Comparison of ENCODE assay signal across 9 cellular contexts in genomic region chr5:128844354-128844923, GRCh38.
DNase-seq lines count a peak whose midpoint lies in the region; ATAC-seq and TF ChIP-seq lines count a peak whose summit lies in the region.
"Had no signal": no experiment of that assay in that cellular context is flagged by ENCODE, and none has a peak within 500 bp of the region (broad histone marks: within the 10 kb centered on the region; RNA-seq: fewer than 3 reads in every experiment).

No MANE protein-coding gene starts in this region.

- no peak overlapping the region for H3K27ac ChIP-seq in KMS-11
- no peak overlapping the region for H3K27ac ChIP-seq in body of pancreas
- no peak overlapping the region for H3K27ac ChIP-seq in lower lobe of right lung

- no peaks in the 10 kb centered on the region for H3K79me2 ChIP-seq in KMS-11 (ENCODE audit: insufficient read depth, low read depth)

- no peak overlapping the region for H3K4me3 ChIP-seq in KMS-11 (IDR thresholded peaks at IDR 0.05; ENCODE audit: insufficient read depth, low read depth, low read length)
- no peak overlapping the region for H3K4me3 ChIP-seq in body of pancreas
- no peak overlapping the region for H3K4me3 ChIP-seq in lower lobe of right lung

- no peak overlapping the region for H3K4me2 ChIP-seq in KMS-11

- no peak overlapping the region for H2AFZ ChIP-seq in KMS-11 (ENCODE audit: low read depth)

- WGBS in body of pancreas, 2 donors, result 16 to 22% methylated on average over 2 of the region's 2 CpGs

- H3K4me1 ChIP-seq in KMS-11 (ENCODE audit: low read depth, poor library complexity, severe bottlenecking) (no peaks in the 10 kb centered on the region), body of pancreas (no peaks in the 10 kb centered on the region), lower lobe of right lung (no peaks in the 10 kb centered on the region)

- no peak overlapping the region for H3K9ac ChIP-seq in KMS-11

- no peaks in the 10 kb centered on the region for H3K27me3 ChIP-seq in KMS-11 (ENCODE audit: insufficient read depth, low read depth)
- H3K27me3 ChIP-seq in body of pancreas, result no peaks in the 10 kb centered on the region
- no peaks in the 10 kb centered on the region for H3K27me3 ChIP-seq in lower lobe of right lung (ENCODE audit: low read depth)

- H4K20me1 ChIP-seq in KMS-11 (ENCODE audit: insufficient read depth), result no peaks in the 10 kb centered on the region

- DNase-seq in DMS114 treated with DMSO at 0.1 percent for 48 hours (lab: John Stamatoyannopoulos, UW; ENCODE audit: unreplicated experiment), result peak; percentile 39
- no peak for DNase-seq in body of pancreas
- DNase-seq in lower lobe of right lung, result no peak
- no peak for DNase-seq in DMS79 (lab: John Stamatoyannopoulos, UW)
- DNase-seq in GOT3 (lab: John Stamatoyannopoulos, UW), result no peak
- no peak for DNase-seq in D341Med (ENCODE audit: low spot score)
- DNase-seq: activated CD4-positive, CD25-positive, alpha-beta regulatory T cell treated with anti-CD3 and anti-CD28 coated beads, Interleukin-2, amount 50 U/mL, for 72 hours had no signal

- no peak for TF ChIP-seq POLR2A in body of pancreas (IDR thresholded peaks at IDR 0.05)

- H3K36me3 ChIP-seq in KMS-11 (ENCODE audit: insufficient read depth), result no peaks in the 10 kb centered on the region
- no peaks in the 10 kb centered on the region for H3K36me3 ChIP-seq in body of pancreas (replicated peaks in 1 of 2; ENCODE audit: insufficient read depth in 1 of 2, low read depth in 2 of 2)
- no peaks in the 10 kb centered on the region for H3K36me3 ChIP-seq in lower lobe of right lung

- intact Hi-C loops in body of pancreas (cut with DNase I) (no loop called here), lower lobe of right lung (cut with DNase I) (no loop called here)

- ATAC-seq in body of pancreas (no peak), lower lobe of right lung (no peak), HG02973 (IDR thresholded peaks at IDR 0.05; ENCODE audit: unreplicated experiment) (no peak)

- no peaks in the 10 kb centered on the region for H3K9me3 ChIP-seq in body of pancreas
- no peaks in the 10 kb centered on the region for H3K9me3 ChIP-seq in lower lobe of right lung

- TF ChIP-seq CTCF in KMS-11 (conservative IDR thresholded peaks at IDR 0.05; ENCODE audit: low read depth, low read length) (peak; percentile 57), body of pancreas (IDR thresholded peaks at IDR 0.05) (peak in 5 of 7 experiments; percentile 26 to 42 (median 29)), lower lobe of right lung (IDR thresholded peaks at IDR 0.05) (peak; percentile 26)
